In genomic region chr21:43728467-43729390, GRCh38 we compare ENCODE assay signal across 1 cellular context.
TF ChIP-seq lines count a peak whose summit lies in the region.

No MANE protein-coding gene starts in this region.

TF ChIP-seq in K562, 482 proteins besides CTCF, POLR2A, EP300 and RAD21 (continued from another document and continues in another):
- TF ChIP-seq ZNF449 (CRISPR knock-in tag; IDR thresholded peaks at IDR 0.05) (no peak), ETV1 (tag; conservative IDR thresholded peaks at IDR 0.05; ENCODE audit: low read depth) (peak; percentile 89), ZNF239 (CRISPR knock-in tag; IDR thresholded peaks at IDR 0.05) (no peak), ZC3H4 (CRISPR knock-in tag; IDR thresholded peaks at IDR 0.05; ENCODE audit: borderline replicate concordance) (no peak), CREB3 (tag; conservative IDR thresholded peaks at IDR 0.05; ENCODE audit: low read depth) (no peak), DEAF1 (CRISPR knock-in tag; IDR thresholded peaks at IDR 0.05) (0 out of 2 replicates have a peak, but pooled peaks have one; percentile 7), ATF3 (IDR thresholded peaks at IDR 0.05) (peak; percentile 97), ATF3 (CRISPR knock-in tag; conservative IDR thresholded peaks at IDR 0.05) (peak; percentile 92), ZNF766 (CRISPR knock-in tag; conservative IDR thresholded peaks at IDR 0.05) (peak; percentile 88), KLF1 (tag; IDR thresholded peaks at IDR 0.05) (peak; percentile 94), BDP1 (IDR thresholded peaks at IDR 0.05; ENCODE audit: insufficient read depth, insufficient read length) (no peak), THRAP3 (IDR thresholded peaks at IDR 0.05; ENCODE audit: borderline replicate concordance) (no peak), ZSCAN29 (IDR thresholded peaks at IDR 0.05) (no peak), ASH1L (IDR thresholded peaks at IDR 0.05; ENCODE audit: borderline replicate concordance, low read depth, partially characterized antibody) (no peak), ZNF12 (CRISPR knock-in tag; IDR thresholded peaks at IDR 0.05) (0 out of 2 replicates have a peak, but pooled peaks have one; percentile 55), SMARCB1 (IDR thresholded peaks at IDR 0.05; ENCODE audit: insufficient read length, low read depth) (no peak), SNIP1 (IDR thresholded peaks at IDR 0.05; ENCODE audit: low read depth) (peak; percentile 38; the same call in 1 of the 2 replicates), ZNF124 (CRISPR knock-in tag; IDR thresholded peaks at IDR 0.05) (no peak), JUND (IDR thresholded peaks at IDR 0.05; ENCODE audit: borderline replicate concordance, low read depth, low read length) (peak; percentile 97), JUND (tag; IDR thresholded peaks at IDR 0.05; ENCODE audit: borderline replicate concordance, low read depth, low read length) (peak; percentile 97; the same call in 2 of the 3 replicates), BRD4 (IDR thresholded peaks at IDR 0.05) (no peak), AFF4 (CRISPR knock-in tag; IDR thresholded peaks at IDR 0.05) (peak; percentile 84; the same call in 1 of the 2 replicates), ZNF561 (CRISPR knock-in tag; conservative IDR thresholded peaks at IDR 0.05) (no peak), HMGN3 (IDR thresholded peaks at IDR 0.05; ENCODE audit: borderline replicate concordance, extremely low read depth, insufficient read length, low read depth, low read length) (peak; percentile 100), ZNF253 (CRISPR knock-in tag; conservative IDR thresholded peaks at IDR 0.05) (no peak), MYBL2 (IDR thresholded peaks at IDR 0.05; ENCODE audit: low read depth) (no peak), MYBL2 (CRISPR knock-in tag; IDR thresholded peaks at IDR 0.05; ENCODE audit: borderline replicate concordance) (no peak), IFI16 (CRISPR knock-in tag; IDR thresholded peaks at IDR 0.05) (no peak), RBM25 (IDR thresholded peaks at IDR 0.05; ENCODE audit: low read depth, low read length, severe bottlenecking) (no peak), PTTG1 (tag; IDR thresholded peaks at IDR 0.05; ENCODE audit: low read depth) (no peak), STAT6 (CRISPR knock-in tag; IDR thresholded peaks at IDR 0.05) (peak; percentile 72; the same call in 1 of the 2 replicates), E2F8 (IDR thresholded peaks at IDR 0.05; ENCODE audit: low read depth, partially characterized antibody) (peak; percentile 84), ILF3 (IDR thresholded peaks at IDR 0.05; ENCODE audit: borderline replicate concordance) (no peak), U2AF1 (optimal IDR thresholded peaks at IDR 0.05; ENCODE audit: low read depth, low read length) (no peak), GTF2B (IDR thresholded peaks at IDR 0.05; ENCODE audit: extremely low read depth, insufficient read length) (no peak), ZNF3 (CRISPR knock-in tag; IDR thresholded peaks at IDR 0.05) (no peak), SMAD4 (CRISPR knock-in tag; conservative IDR thresholded peaks at IDR 0.05) (peak; percentile 100), TEAD1 (CRISPR knock-in tag; IDR thresholded peaks at IDR 0.05) (peak; percentile 94 to 99), HNRNPK (IDR thresholded peaks at IDR 0.05; ENCODE audit: low read depth, low read length, poor library complexity, severe bottlenecking) (no peak), ZNF354B (CRISPR knock-in tag; IDR thresholded peaks at IDR 0.05) (no peak), CEBPB (tag; IDR thresholded peaks at IDR 0.05) (no peak), ARID3A (IDR thresholded peaks at IDR 0.05; ENCODE audit: borderline replicate concordance, low read depth, low read length) (no peak), ARID2 (IDR thresholded peaks at IDR 0.05) (no peak), DDX20 (tag; IDR thresholded peaks at IDR 0.05; ENCODE audit: low read depth) (no peak), RBM39 (optimal IDR thresholded peaks at IDR 0.05; ENCODE audit: low read depth, low read length) (no peak), PYGO2 (tag; IDR thresholded peaks at IDR 0.05) (no peak), GTF2F1 (IDR thresholded peaks at IDR 0.05; ENCODE audit: low read depth, low read length) (no peak), NFATC3 (IDR thresholded peaks at IDR 0.05) (no peak), MLLT1 (IDR thresholded peaks at IDR 0.05) (peak; percentile 30 to 87; a peak in 2 of 4 replicates)
